Comparison of ENCODE assay signal across 8 cellular contexts in genomic region chr1:160098852-160099647, GRCh38. TPM values are rescaled to one million over a fixed set of nuclear protein-coding genes. Genes with fewer than 3 reads are reported as not detected.
DNase-seq lines count a peak whose midpoint lies in the region; ATAC-seq, FAIRE-seq and TF ChIP-seq lines count a peak whose summit lies in the region.

No MANE protein-coding gene starts in this region.

- peak; percentile 99 for DNase-seq in D721Med (ENCODE audit: insufficient read length, low spot score)
- peak; percentile 92 for DNase-seq in HuH-7 (ENCODE audit: low spot score)
- DNase-seq in OCI-LY7 (ENCODE audit: low spot score) = peak; percentile 95
- peak; percentile 97 for DNase-seq in activated T-cell treated with anti-CD3 and anti-CD28 coated beads for 48 hours (ENCODE audit: low read depth)
- DNase-seq in epithelial cell of prostate (ENCODE audit: low read depth, low spot score) = peak; percentile 41
- DNase-seq in stimulated activated CD8-positive, alpha-beta memory T cell treated with anti-CD3 and anti-CD28 coated beads, Interleukin-4, amount 100 ng/mL, for 24 hours (ENCODE audit: low read depth) = peak; percentile 97

- BruUV-seq in OCI-LY7 (replicated peaks; lab: Mats Ljungman, UMichigan) = no TSS peak

- no peak for FAIRE-seq in D721Med (lab: Jason Lieb, UNC)

- peak overlapping the region; percentile 6 for H3K27ac ChIP-seq in OCI-LY7 (ENCODE audit: low read depth, low read length, poor library complexity, severe bottlenecking)
- H3K27ac ChIP-seq in epithelial cell of prostate = no peak overlapping the region
- H3K27ac ChIP-seq in mucosa of rectum (ENCODE audit: low read depth in 2 of 2, low read length in 2 of 2) = peak overlapping the region; percentile 85 to 93

- ATAC-seq in GM21526 (IDR thresholded peaks at IDR 0.05; ENCODE audit: low FRiP score, unreplicated experiment) = peak; percentile 65

- POLR2A ChIA-PET in OCI-LY7 (lab: Charles Lee) = interaction anchor here (0.6 to 2.2 kb wide), 4 partner anchors 20 to 298 kb away, joined by 3 to 8 read pairs (median 5); partner anchors contain the start of gene DCAF8

- no peaks in the 10 kb centered on the region for H4K20me1 ChIP-seq in OCI-LY7 (ENCODE audit: insufficient read depth, low read length)

- TF ChIP-seq CTCF in D721Med (IDR thresholded peaks at IDR 0.05; ENCODE audit: insufficient read depth, missing control alignments) = no peak
- TF ChIP-seq CTCF in OCI-LY7 (conservative IDR thresholded peaks at IDR 0.05; ENCODE audit: low read length) = no peak

- H3K9me3 ChIP-seq in OCI-LY7 (ENCODE audit: low read length) (no peaks in the 10 kb centered on the region), mucosa of rectum (ENCODE audit: control insufficient read depth in 2 of 2, low read length in 2 of 2) (no peaks in the 10 kb centered on the region)

- peaks cover 8% of the 10 kb centered on the region; the same call in 1 of the 2 replicates for H3K79me2 ChIP-seq in OCI-LY7 (ENCODE audit: insufficient read depth, low read depth, low read length)

- H3K9me2 ChIP-seq in OCI-LY7 (ENCODE audit: insufficient read depth, low read length) = no peaks in the 10 kb centered on the region

- peak overlapping the region; percentile 62 for H3K4me3 ChIP-seq in OCI-LY7 (ENCODE audit: low read depth, low read length, poor library complexity, severe bottlenecking)
- H3K4me3 ChIP-seq in mucosa of rectum (ENCODE audit: low read length in 2 of 2) = peak overlapping the region; percentile 66 to 80

- CTCF ChIA-PET in OCI-LY7 (lab: Charles Lee; ENCODE audit: unreplicated experiment) = interaction anchor here (2.2 kb wide), 1 partner anchor 153 kb away, joined by 8 read pairs; no protein-coding TSS in a partner anchor

- H2AFZ ChIP-seq in OCI-LY7 (ENCODE audit: low read length) = peak overlapping the region; percentile 82

- intact Hi-C loops in OCI-LY7 (cut with micrococcal nuclease; ENCODE audit: unreplicated experiment) = no loop called here

- no peaks in the 10 kb centered on the region for H3K27me3 ChIP-seq in mucosa of rectum (ENCODE audit: control insufficient read depth in 2 of 2, insufficient read depth in 2 of 2, low read length in 2 of 2)

- H3K36me3 ChIP-seq in OCI-LY7 (ENCODE audit: insufficient read depth, low read length) = peaks cover 10% of the 10 kb centered on the region; the same call in 1 of the 2 replicates
- peaks cover 2 to 9% of the 10 kb centered on the region in 2 donors for H3K36me3 ChIP-seq in mucosa of rectum (ENCODE audit: control insufficient read depth in 2 of 2, insufficient read depth in 2 of 2, low read length in 2 of 2)

- H3K4me2 ChIP-seq in OCI-LY7 (ENCODE audit: low read length) = peak overlapping the region; percentile 78

- H3K9ac ChIP-seq in mucosa of rectum (ENCODE audit: low read depth in 1 of 2, low read length in 2 of 2) = peak overlapping the region; percentile 79 to 88

- peaks cover 47% of the 10 kb centered on the region for H3K4me1 ChIP-seq in OCI-LY7 (ENCODE audit: insufficient read depth, low read length, poor library complexity, severe bottlenecking)
- H3K4me1 ChIP-seq in mucosa of rectum (ENCODE audit: control insufficient read depth in 2 of 2, insufficient read depth in 2 of 2, low read length in 2 of 2) = peaks cover 41 to 55% of the 10 kb centered on the region in 2 donors

RNA-seq across cellular contexts. Expression of gene IGSF8, which starts 0.6 kb away (rescaled TPM):
- total RNA-seq in OCI-LY7 (2014; rRNA removed; shearing (Covaris generic)) = 18.7 and 19.9 TPM in 2 replicates
- 24.4 and 28.7 TPM in 2 replicates for total RNA-seq in OCI-LY7 (2022)

RNA-seq across cellular contexts. Expression of gene ATP1A2, which starts 16.5 kb away (rescaled TPM):
- not detected in 2 replicates for total RNA-seq in OCI-LY7 (2014; rRNA removed; shearing (Covaris generic))
- total RNA-seq in OCI-LY7 (2022) = not detected in 2 replicates

RNA-seq across cellular contexts. Expression of gene KCNJ9, which starts 17.7 kb away (rescaled TPM):
- total RNA-seq in OCI-LY7 (2014; rRNA removed; shearing (Covaris generic)) = not detected in 2 replicates
- total RNA-seq in OCI-LY7 (2022) = not detected in 2 replicates

RNA-seq across cellular contexts. Expression of gene KCNJ10, which starts 29.1 kb away (rescaled TPM):
- total RNA-seq in OCI-LY7 (2014; rRNA removed; shearing (Covaris generic)) = 0.33 TPM in 1 of 2 replicates, not detected in the other
- 0.15 and 0.29 TPM in 2 replicates for total RNA-seq in OCI-LY7 (2022)

RNA-seq across cellular contexts. Expression of gene ATP1A4, which starts 52.4 kb away (rescaled TPM):
- not detected in 2 replicates for total RNA-seq in OCI-LY7 (2014; rRNA removed; shearing (Covaris generic))
- total RNA-seq in OCI-LY7 (2022) = not detected in 2 replicates

Comparison
In these comparisons a context has a peak if more than half of its experiments do, and no peak if none do; other contexts are left out.
1. DNase-seq: peak in every context shown above with its lines; median percentile 99 in D721Med; 97 in activated T-cell treated with anti-CD3 and anti-CD28 coated beads for 48 hours; 97 in stimulated activated CD8-positive, alpha-beta memory T cell treated with anti-CD3 and anti-CD28 coated beads, Interleukin-4, amount 100 ng/mL, for 24 hours; 95 in OCI-LY7; 92 in HuH-7; 41 in epithelial cell of prostate.